ENCODE assay signal across 8 cellular contexts in genomic region chr5:160419458-160420330, GRCh38. TPM values are rescaled to one million over a fixed set of nuclear protein-coding genes. Genes with fewer than 3 reads are reported as not detected.
DNase-seq lines count a peak whose midpoint lies in the region; ATAC-seq and TF ChIP-seq lines count a peak whose summit lies in the region.

No MANE protein-coding gene starts in this region.

- TF ChIP-seq EP300 in transverse colon (IDR thresholded peaks at IDR 0.05; ENCODE audit: low read depth), result no peak

- H3K4me3 ChIP-seq in GM06990 (replicated peaks; ENCODE audit: low read depth, low read length) (peak overlapping the region; percentile 100), transverse colon (peak overlapping the region; percentile 68 to 85 (median 69))

- TF ChIP-seq POLR2A in transverse colon (IDR thresholded peaks at IDR 0.05), result no peak

- no peaks in the 10 kb centered on the region for H3K9me3 Mint-ChIP-seq in activated T-helper 2 cell treated with anti-CD3 and anti-CD28 coated beads, Interferon-gamma antibody, Interleukin-2, Interleukin-4, amounts not matched to agents 10 μg/mL and 5 μg/mL and 100 μg/mL, durations not matched to agents 14 hours and 24 hours and 36 hours

- peaks cover 50% of the 10 kb centered on the region for H3K36me3 Mint-ChIP-seq in activated T-helper 2 cell treated with anti-CD3 and anti-CD28 coated beads, Interferon-gamma antibody, Interleukin-2, Interleukin-4, amounts not matched to agents 10 μg/mL and 5 μg/mL and 100 μg/mL, durations not matched to agents 14 hours and 24 hours and 36 hours (ENCODE audit: low read depth)

- TF ChIP-seq CTCF in GM06990 (IDR thresholded peaks at IDR 0.05; ENCODE audit: insufficient read depth, low read length, poor library complexity, severe bottlenecking) (no peak), transverse colon (IDR thresholded peaks at IDR 0.05) (no peak)

- peaks cover 18 to 44% (median 24%) of the 10 kb centered on the region in 4 donors for H3K4me1 ChIP-seq in transverse colon

- in situ Hi-C loops in transverse colon (cut with MboI; ENCODE audit: low pct_ligation_motif_present in 1 of 4, low pct_unique_long_range_greater_than_20kb in 1 of 4, low sequenced_read_pairs in 3 of 4), result no loop called here

- no peaks in the 10 kb centered on the region for H3K36me3 ChIP-seq in GM06990 (ENCODE audit: control insufficient read depth, insufficient read depth, low read length)
- H3K36me3 ChIP-seq in transverse colon, result peaks cover 0 to 2% (median under 1%) of the 10 kb centered on the region in 4 donors

- peak; percentile 35 for ATAC-seq in HG03045 (IDR thresholded peaks at IDR 0.05; ENCODE audit: unreplicated experiment)

- H3K9me3 ChIP-seq in transverse colon, result no peaks in the 10 kb centered on the region

- H3K27ac ChIP-seq in layer of hippocampus (ENCODE audit: low read depth, low read length) (peak overlapping the region; percentile 89), transverse colon (peak overlapping the region; percentile 84 to 92 (median 88))

- H3K27me3 Mint-ChIP-seq in activated T-helper 2 cell treated with anti-CD3 and anti-CD28 coated beads, Interferon-gamma antibody, Interleukin-2, Interleukin-4, amounts not matched to agents 10 μg/mL and 5 μg/mL and 100 μg/mL, durations not matched to agents 14 hours and 24 hours and 36 hours (ENCODE audit: low read depth), result no peaks in the 10 kb centered on the region

- DNase-seq in GM06990 (ENCODE audit: extremely low read depth, insufficient read length) (no peak), transverse colon (no peak), KG1 (lab: John Stamatoyannopoulos, UW) (no peak), NCI-H510A treated with DMSO at 0.1 percent for 48 hours (lab: John Stamatoyannopoulos, UW) (no peak)
- DNase-seq in activated T-helper 2 cell treated with anti-CD3 and anti-CD28 coated beads, Interferon-gamma antibody, Interleukin-2, Interleukin-4, amounts not matched to agents 10 μg/mL and 5 μg/mL and 100 μg/mL, durations not matched to agents 14 hours and 24 hours and 36 hours (ENCODE audit: low spot score), result no peak
- no peak for DNase-seq in activated CD4-positive, alpha-beta T cell treated with anti-CD3 and anti-CD28 coated beads, Interleukin-2, amount 50 U/mL, for 48 hours

- peak overlapping the region; percentile 93 for H3K27ac Mint-ChIP-seq in activated T-helper 2 cell treated with anti-CD3 and anti-CD28 coated beads, Interferon-gamma antibody, Interleukin-2, Interleukin-4, amounts not matched to agents 10 μg/mL and 5 μg/mL and 100 μg/mL, durations not matched to agents 14 hours and 24 hours and 36 hours

- WGBS in transverse colon (ENCODE audit: low coverage in 1 of 2), 2 donors, result 37 to 40% methylated on average over 10 to 11 of the region's 11 CpGs

- intact Hi-C loops in activated T-helper 2 cell treated with anti-CD3 and anti-CD28 coated beads, Interferon-gamma antibody, Interleukin-2, Interleukin-4, amounts not matched to agents 10 μg/mL and 5 μg/mL and 100 μg/mL, durations not matched to agents 14 hours and 24 hours and 36 hours (cut with micrococcal nuclease), result loop anchor here (1.0 kb wide), 4 partner anchors 20 to 300 kb away; partner anchors contain the start of gene PWWP2A
- intact Hi-C loops in transverse colon (cut with DNase I; ENCODE audit: low total_unique reads), result no loop called here

- H3K4me3 Mint-ChIP-seq in activated T-helper 2 cell treated with anti-CD3 and anti-CD28 coated beads, Interferon-gamma antibody, Interleukin-2, Interleukin-4, amounts not matched to agents 10 μg/mL and 5 μg/mL and 100 μg/mL, durations not matched to agents 14 hours and 24 hours and 36 hours (ENCODE audit: low read depth), result peak overlapping the region; percentile 96

- H3K4me1 Mint-ChIP-seq in activated T-helper 2 cell treated with anti-CD3 and anti-CD28 coated beads, Interferon-gamma antibody, Interleukin-2, Interleukin-4, amounts not matched to agents 10 μg/mL and 5 μg/mL and 100 μg/mL, durations not matched to agents 14 hours and 24 hours and 36 hours (ENCODE audit: low read depth), result peaks cover 65% of the 10 kb centered on the region

- H3K27me3 ChIP-seq in GM06990 (replicated peaks; ENCODE audit: control insufficient read depth, insufficient read depth, low read length) (no peaks in the 10 kb centered on the region), layer of hippocampus (ENCODE audit: control insufficient read depth, insufficient read depth, low read length) (no peaks in the 10 kb centered on the region), transverse colon (no peaks in the 10 kb centered on the region)

RNA-seq across cellular contexts. Expression of gene SLU7, which starts 0.8 kb away (rescaled TPM):
- 41.3 and 44.3 TPM in 2 replicates for total RNA-seq in activated T-helper 2 cell treated with anti-CD3 and anti-CD28 coated beads, Interferon-gamma antibody, Interleukin-2, Interleukin-4, amounts not matched to agents 10 μg/mL and 5 μg/mL and 100 μg/mL, durations not matched to agents 14 hours and 24 hours and 36 hours
- 10 to 100 TPM; 10.5 to 69.2 (median 52.5) TPM for total RNA-seq in transverse colon

RNA-seq across cellular contexts. Expression of gene PTTG1, which starts 2.0 kb away (rescaled TPM):
- 142 and 146 TPM in 2 replicates for total RNA-seq in activated T-helper 2 cell treated with anti-CD3 and anti-CD28 coated beads, Interferon-gamma antibody, Interleukin-2, Interleukin-4, amounts not matched to agents 10 μg/mL and 5 μg/mL and 100 μg/mL, durations not matched to agents 14 hours and 24 hours and 36 hours
- 10 to 100 TPM in 3 of 4 donors, 1 to 10 TPM in 1; 6.4 to 41.1 (median 15.2) TPM for total RNA-seq in transverse colon

RNA-seq across cellular contexts. Expression of gene FAM200C, which starts 19.8 kb away (rescaled TPM):
- 1.3 and 1.4 TPM in 2 replicates for total RNA-seq in activated T-helper 2 cell treated with anti-CD3 and anti-CD28 coated beads, Interferon-gamma antibody, Interleukin-2, Interleukin-4, amounts not matched to agents 10 μg/mL and 5 μg/mL and 100 μg/mL, durations not matched to agents 14 hours and 24 hours and 36 hours
- total RNA-seq in transverse colon, result 1 to 10 TPM in 3 of 4 donors, under 1 TPM in 1; 0.37 to 7.8 (median 2.5) TPM

RNA-seq across cellular contexts. Expression of gene C1QTNF2, which starts 49.3 kb away (rescaled TPM):
- not detected in 2 replicates for total RNA-seq in activated T-helper 2 cell treated with anti-CD3 and anti-CD28 coated beads, Interferon-gamma antibody, Interleukin-2, Interleukin-4, amounts not matched to agents 10 μg/mL and 5 μg/mL and 100 μg/mL, durations not matched to agents 14 hours and 24 hours and 36 hours
- 1 to 10 TPM in 1 of 4 donors, under 1 TPM in 2, not detected in 1; 0.41 to 2.2 (median 0.79) TPM for total RNA-seq in transverse colon
